ENCODE assay signal across 8 cellular contexts in genomic region chr12:109773384-109774011, GRCh38. TPM values are rescaled to one million over a fixed set of nuclear protein-coding genes. Genes with fewer than 3 reads are reported as not detected.
DNase-seq lines count a peak whose midpoint lies in the region; ATAC-seq and TF ChIP-seq lines count a peak whose summit lies in the region.

No MANE protein-coding gene starts in this region.

- H3K27ac Mint-ChIP-seq in endodermal cell = no peak overlapping the region

- H3K27me3 Mint-ChIP-seq in endodermal cell (ENCODE audit: insufficient read depth) = no peaks in the 10 kb centered on the region

- no peak for ATAC-seq in GM21825 (IDR thresholded peaks at IDR 0.05; ENCODE audit: unreplicated experiment)
- no peak for ATAC-seq in HG02938 (IDR thresholded peaks at IDR 0.05; ENCODE audit: unreplicated experiment)
- no peak for ATAC-seq in GM18909 (IDR thresholded peaks at IDR 0.05; ENCODE audit: poor library complexity, unreplicated experiment)

- no peaks in the 10 kb centered on the region for H4K20me1 ChIP-seq in GM23248 (ENCODE audit: insufficient read depth)

- no peak overlapping the region for H3K27ac ChIP-seq in GM23248
- no peak overlapping the region for H3K27ac ChIP-seq in endodermal cell (ENCODE audit: low read depth, low read length)

- in situ Hi-C loops in GM23248 (cut with MboI) = loop anchor here (10.0 kb wide), 2 partner anchors 169 to 259 kb away; no protein-coding TSS in a partner anchor

- no peak overlapping the region for H3K9ac ChIP-seq in GM23248
- no peak overlapping the region for H3K9ac ChIP-seq in endodermal cell (ENCODE audit: extremely low read depth, low read length, poor library complexity, severe bottlenecking)

- peak; percentile 30 for DNase-seq in GM23248
- DNase-seq in OCI-M1 (lab: John Stamatoyannopoulos, UW) = peak; percentile 31
- peak; percentile 58 for DNase-seq in endodermal cell
- peak; percentile 56 for DNase-seq in pons (ENCODE audit: low spot score)
- no peak for DNase-seq in epidermal melanocyte (ENCODE audit: insufficient read length, low spot score)

- no peaks in the 10 kb centered on the region for H3K79me2 ChIP-seq in GM23248 (ENCODE audit: insufficient read depth)

- no peaks in the 10 kb centered on the region for H3K9me2 ChIP-seq in GM23248 (ENCODE audit: insufficient read depth)

- H3F3A ChIP-seq in GM23248 (ENCODE audit: insufficient read depth) = no peaks in the 10 kb centered on the region

- 35 to 41% methylated on average over 20 to 21 of the region's 21 CpGs for WGBS in GM23248 (ENCODE audit: low coverage in 1 of 2, low lambda C conversion rate in 2 of 2, missing lambda C conversion rate in 2 of 2), 2 experiments
- 79 to 85% methylated on average over 18 to 21 of the region's 21 CpGs for WGBS in endodermal cell (ENCODE audit: insufficient coverage in 1 of 2, insufficient read length in 1 of 2), 2 experiments

- peaks cover 8% of the 10 kb centered on the region for H3K36me3 Mint-ChIP-seq in endodermal cell (ENCODE audit: low read depth)

- TF ChIP-seq CTCF in endodermal cell (conservative IDR thresholded peaks at IDR 0.05) = no peak

- no peak overlapping the region for H2AFZ ChIP-seq in GM23248

- H3K4me1 ChIP-seq in GM23248 (ENCODE audit: insufficient read depth) (no peaks in the 10 kb centered on the region), endodermal cell (ENCODE audit: control insufficient read depth, insufficient read depth, low read length) (no peaks in the 10 kb centered on the region)

- H3K9me3 ChIP-seq in GM23248 (ENCODE audit: low read depth) = no peaks in the 10 kb centered on the region
- no peaks in the 10 kb centered on the region for H3K9me3 ChIP-seq in endodermal cell (ENCODE audit: control insufficient read depth, low read length)

- peak overlapping the region; percentile 7 for H3K4me2 ChIP-seq in GM23248 (ENCODE audit: unreplicated experiment)

- H3K4me3 ChIP-seq in GM23248 (no peak overlapping the region), endodermal cell (ENCODE audit: low read length) (no peak overlapping the region)

- no peaks in the 10 kb centered on the region for H3K36me3 ChIP-seq in GM23248 (ENCODE audit: low read depth)
- no peaks in the 10 kb centered on the region for H3K36me3 ChIP-seq in endodermal cell (ENCODE audit: control insufficient read depth, insufficient read depth, low read length)

- H3K27me3 ChIP-seq in GM23248 (replicated peaks; ENCODE audit: insufficient read depth) = no peaks in the 10 kb centered on the region
- H3K27me3 ChIP-seq in endodermal cell (ENCODE audit: control insufficient read depth, insufficient read depth, low read length, poor library complexity, severe bottlenecking) = no peaks in the 10 kb centered on the region

- peaks cover 1% of the 10 kb centered on the region for H3K9me3 Mint-ChIP-seq in endodermal cell

- H3K4me1 Mint-ChIP-seq in endodermal cell = peaks cover 9% of the 10 kb centered on the region

- H3K4me3 Mint-ChIP-seq in endodermal cell = no peak overlapping the region

RNA-seq across cellular contexts. Expression of gene TRPV4, which starts 59.7 kb away (rescaled TPM):
- total RNA-seq in GM23248 (2014; rRNA removed; shearing (Covaris generic)) = 0.65 and 1.6 TPM in 2 replicates
- polyA plus RNA-seq in GM23248 (2016; fragmentation: Nextera tagmentation; extraction: Ambion mirVana) = 2.6 and 2.9 TPM in 2 replicates
- 10 to 100 TPM; 14.0 to 14.2 TPM for total RNA-seq in endodermal cell
- 2.4 TPM for polyA plus RNA-seq in endodermal cell (2013, experiment 1 of 2)
- 2.6 TPM for polyA plus RNA-seq in endodermal cell (2013, experiment 2 of 2)

RNA-seq across cellular contexts. Expression of gene FAM222A, which starts 59.9 kb away (rescaled TPM):
- total RNA-seq in GM23248 (2014; rRNA removed; shearing (Covaris generic)) = 0.89 and 0.97 TPM in 2 replicates
- not detected in 2 replicates for polyA plus RNA-seq in GM23248 (2016; fragmentation: Nextera tagmentation; extraction: Ambion mirVana)
- 10 to 100 TPM; 21.6 to 24.4 TPM for total RNA-seq in endodermal cell
- polyA plus RNA-seq in endodermal cell (2013, experiment 1 of 2) = 8.7 TPM
- 8.7 TPM for polyA plus RNA-seq in endodermal cell (2013, experiment 2 of 2)

Comparison
In these comparisons a context has a peak if more than half of its experiments do, and no peak if none do; other contexts are left out.
1. RNA of gene FAM222A, which starts 59.9 kb away (total RNA-seq): 21.6 to 24.4 TPM in endodermal cell; 0.89 to 0.97 TPM in GM23248; every median in the first group is over 10 times any median in the second.